1 cellular context compared by ENCODE assay signal in the genomic region with DNA sequence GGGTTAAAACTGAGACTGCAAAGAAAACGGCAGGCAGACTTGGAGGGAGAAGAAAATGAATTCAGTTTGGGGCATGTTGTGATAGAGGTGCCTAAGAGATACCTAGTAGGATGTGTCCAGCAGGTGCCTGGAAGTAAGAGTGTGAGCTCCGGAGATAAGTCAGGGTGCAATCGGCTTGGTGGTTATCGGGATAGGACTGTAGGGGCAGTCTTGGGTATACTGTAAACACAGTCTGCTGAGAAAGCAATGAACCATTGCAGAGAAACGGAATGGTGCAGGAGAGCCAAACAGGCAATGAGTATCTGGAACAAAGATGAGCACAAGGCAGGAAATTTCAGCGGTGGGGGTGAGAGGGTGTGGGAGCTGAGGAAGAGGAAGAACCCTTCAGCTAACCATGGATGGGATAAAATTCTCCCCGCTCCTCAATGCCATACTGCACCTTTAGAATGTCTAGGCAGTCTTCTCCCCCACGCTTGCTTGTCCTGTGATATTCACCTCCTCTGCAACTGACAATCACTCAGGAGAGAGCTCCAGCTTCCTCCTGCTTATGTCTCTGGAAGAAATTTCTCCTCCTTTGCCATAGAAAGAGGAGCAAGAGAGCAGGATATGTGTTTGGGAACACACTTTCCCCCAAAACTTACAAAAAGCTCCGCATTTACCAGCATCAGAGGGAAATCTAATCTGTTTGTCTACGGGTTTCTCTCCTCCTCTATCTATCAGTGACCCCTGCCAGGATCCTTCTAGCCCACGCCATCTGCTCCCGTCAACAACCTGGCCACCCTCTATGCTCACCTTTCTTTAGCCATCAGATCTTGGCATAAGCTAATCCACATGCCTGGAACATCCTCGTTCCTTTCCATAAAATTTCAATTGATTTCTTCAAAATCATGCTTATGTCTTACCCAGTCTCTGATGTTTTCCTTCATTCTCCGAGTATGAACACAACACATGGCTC.
TF ChIP-seq lines count a peak whose summit lies in the region.

No MANE protein-coding gene starts in this region.

TF ChIP-seq in IMR-90, 13 proteins besides CTCF, POLR2A, EP300 and RAD21 (continued from another document):
- TF ChIP-seq CEBPB (IDR thresholded peaks at IDR 0.05; ENCODE audit: low read depth, low read length) (no peak), USF2 (IDR thresholded peaks at IDR 0.05; ENCODE audit: low read depth, low read length) (no peak), FOS (IDR thresholded peaks at IDR 0.05; ENCODE audit: low read depth, low read length) (no peak)
- TF ChIP-seq, protein P1, sequence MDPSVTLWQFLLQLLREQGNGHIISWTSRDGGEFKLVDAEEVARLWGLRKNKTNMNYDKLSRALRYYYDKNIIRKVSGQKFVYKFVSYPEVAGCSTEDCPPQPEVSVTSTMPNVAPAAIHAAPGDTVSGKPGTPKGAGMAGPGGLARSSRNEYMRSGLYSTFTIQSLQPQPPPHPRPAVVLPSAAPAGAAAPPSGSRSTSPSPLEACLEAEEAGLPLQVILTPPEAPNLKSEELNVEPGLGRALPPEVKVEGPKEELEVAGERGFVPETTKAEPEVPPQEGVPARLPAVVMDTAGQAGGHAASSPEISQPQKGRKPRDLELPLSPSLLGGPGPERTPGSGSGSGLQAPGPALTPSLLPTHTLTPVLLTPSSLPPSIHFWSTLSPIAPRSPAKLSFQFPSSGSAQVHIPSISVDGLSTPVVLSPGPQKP (IDR thresholded peaks at IDR 0.05; ENCODE audit: borderline replicate concordance, low read depth, low read length): no peak
